In the genomic region with DNA sequence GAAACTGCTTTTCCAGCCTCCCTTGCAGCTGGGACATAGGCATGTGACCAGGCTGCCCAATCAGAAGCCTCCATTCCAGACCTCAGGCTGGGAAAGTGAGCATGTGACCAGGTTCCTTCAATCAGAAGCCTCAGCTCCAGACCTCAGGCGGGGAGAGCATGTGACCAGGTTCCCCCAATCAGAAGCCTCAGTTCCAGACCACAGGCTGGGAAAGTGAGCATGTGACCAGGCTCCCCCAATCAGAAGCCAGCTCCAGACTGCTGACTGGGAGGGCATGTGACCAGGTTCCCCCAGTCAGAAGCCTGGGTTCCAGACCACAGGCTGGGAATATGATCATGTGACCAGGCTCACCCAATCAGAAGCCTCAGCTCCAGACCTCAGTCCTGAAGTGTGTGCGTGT, we compare ENCODE assay signal across 10 cellular contexts. TPM values are rescaled to one million over a fixed set of nuclear protein-coding genes. Genes with fewer than 3 reads are reported as not detected.
A peak's percentile ranks its signal among the peaks of the same experiment; 100 is the strongest.
DNase-seq lines count a peak whose midpoint lies in the region; ATAC-seq lines count a peak whose summit lies in the region.
"Had no signal": no experiment of that assay in that cellular context is flagged by ENCODE, and none has a peak within 500 bp of the region (broad histone marks: within the 10 kb centered on the region; RNA-seq: fewer than 3 reads in every experiment).

No MANE protein-coding gene starts in this region.

- H3K27me3 ChIP-seq in CD4-positive, CD25-positive, alpha-beta regulatory T cell (ENCODE audit: control insufficient read depth, insufficient read depth, low read length), result no peaks in the 10 kb centered on the region
- H3K27me3 ChIP-seq in H7 (ENCODE audit: control insufficient read depth, insufficient read depth, low read length), result peaks cover 1% of the 10 kb centered on the region; the same call in 1 of the 2 replicates
- H3K27me3 ChIP-seq: Peyer's patch had no signal

- no peak overlapping the region for H3K4me3 ChIP-seq in CD4-positive, CD25-positive, alpha-beta regulatory T cell (ENCODE audit: low read depth, low read length)
- H3K4me3 ChIP-seq in H7 (ENCODE audit: insufficient read depth, low read depth, low read length), result no peak overlapping the region
- H3K4me3 ChIP-seq: dorsolateral prefrontal cortex, Peyer's patch, prostate gland had no signal

- no peaks in the 10 kb centered on the region for H3K9me3 Mint-ChIP-seq in CD4-positive, CD25-positive, alpha-beta regulatory T cell
- H3K9me3 Mint-ChIP-seq in activated naive CD8-positive, alpha-beta T cell treated with anti-CD3 and anti-CD28 coated beads, Interleukin-2, amount 10 ng/mL, durations not matched to agents 7 days and 5 days, result peaks cover 3% of the 10 kb centered on the region

- no peaks in the 10 kb centered on the region for H3K36me3 Mint-ChIP-seq in CD4-positive, CD25-positive, alpha-beta regulatory T cell
- peaks cover 5% of the 10 kb centered on the region for H3K36me3 Mint-ChIP-seq in activated naive CD8-positive, alpha-beta T cell treated with anti-CD3 and anti-CD28 coated beads, Interleukin-2, amount 10 ng/mL, durations not matched to agents 7 days and 5 days

- H3K27ac ChIP-seq in CD4-positive, CD25-positive, alpha-beta regulatory T cell (ENCODE audit: insufficient read depth, low read length, poor library complexity, severe bottlenecking), result peak overlapping the region; percentile 90
- H3K27ac ChIP-seq: dorsolateral prefrontal cortex, prostate gland had no signal

- DNase-seq in CD4-positive, CD25-positive, alpha-beta regulatory T cell, result peak in 1 of 3 donors; percentile 50
- DNase-seq in H7, result peak; percentile 48
- DNase-seq in activated naive CD8-positive, alpha-beta T cell treated with anti-CD3 and anti-CD28 coated beads, Interleukin-2, amount 10 ng/mL, durations not matched to agents 7 days and 5 days, result peak; percentile 60
- no peak for DNase-seq in HUDEP-2 (lab: John Stamatoyannopoulos, UW; ENCODE audit: unreplicated experiment in 76 of 76)
- DNase-seq in middle frontal gyrus (ENCODE audit: extremely low spot score, low spot score), result no peak
- DNase-seq: dorsolateral prefrontal cortex, NCI-H1092, Peyer's patch had no signal

- no peaks in the 10 kb centered on the region for H3K9me3 ChIP-seq in CD4-positive, CD25-positive, alpha-beta regulatory T cell (ENCODE audit: control insufficient read depth in 2 of 2, low read length in 2 of 2)
- H3K9me3 ChIP-seq: prostate gland had no signal

- H3K4me3 Mint-ChIP-seq in CD4-positive, CD25-positive, alpha-beta regulatory T cell, result peak overlapping the region in 1 of 4 donors; percentile 85
- H3K4me3 Mint-ChIP-seq in activated naive CD8-positive, alpha-beta T cell treated with anti-CD3 and anti-CD28 coated beads, Interleukin-2, amount 10 ng/mL, durations not matched to agents 7 days and 5 days, result peak overlapping the region; percentile 42

- peak overlapping the region; percentile 96 to 100 (median 99) for H3K27ac Mint-ChIP-seq in CD4-positive, CD25-positive, alpha-beta regulatory T cell
- H3K27ac Mint-ChIP-seq in activated naive CD8-positive, alpha-beta T cell treated with anti-CD3 and anti-CD28 coated beads, Interleukin-2, amount 10 ng/mL, durations not matched to agents 7 days and 5 days, result peak overlapping the region; percentile 89

- H3K4me1 Mint-ChIP-seq in CD4-positive, CD25-positive, alpha-beta regulatory T cell, result peaks cover 5 to 85% (median 43%) of the 10 kb centered on the region in 4 donors
- peaks cover 59% of the 10 kb centered on the region for H3K4me1 Mint-ChIP-seq in activated naive CD8-positive, alpha-beta T cell treated with anti-CD3 and anti-CD28 coated beads, Interleukin-2, amount 10 ng/mL, durations not matched to agents 7 days and 5 days

- H3K36me3 ChIP-seq in CD4-positive, CD25-positive, alpha-beta regulatory T cell (ENCODE audit: control insufficient read depth, insufficient read depth, low read length), result no peaks in the 10 kb centered on the region
- no peaks in the 10 kb centered on the region for H3K36me3 ChIP-seq in H7 (replicated peaks; ENCODE audit: control insufficient read depth, insufficient read depth, low read length)
- H3K36me3 ChIP-seq: Peyer's patch, prostate gland had no signal

- H3K27me3 Mint-ChIP-seq in CD4-positive, CD25-positive, alpha-beta regulatory T cell, result no peaks in the 10 kb centered on the region
- H3K27me3 Mint-ChIP-seq in activated naive CD8-positive, alpha-beta T cell treated with anti-CD3 and anti-CD28 coated beads, Interleukin-2, amount 10 ng/mL, durations not matched to agents 7 days and 5 days, result no peaks in the 10 kb centered on the region

- POLR2A ChIA-PET in activated naive CD8-positive, alpha-beta T cell treated with anti-CD3 and anti-CD28 coated beads, Interleukin-2, amount 10 ng/mL, durations not matched to agents 7 days and 5 days (lab: Charles Lee), result interaction anchor here (1.1 to 9.8 kb wide), 10 partner anchors 9 to 405 kb away, joined by 3 to 200 read pairs (median 12); a partner anchor contains a TSS

- peaks cover 53% of the 10 kb centered on the region for H3K4me1 ChIP-seq in CD4-positive, CD25-positive, alpha-beta regulatory T cell (ENCODE audit: control insufficient read depth, insufficient read depth, low read length, poor library complexity, severe bottlenecking)
- H3K4me1 ChIP-seq: prostate gland had no signal

- ATAC-seq in CD4-positive, CD25-positive, alpha-beta regulatory T cell (ENCODE audit: low read depth in 2 of 2), result no peak
- no peak for ATAC-seq in activated naive CD8-positive, alpha-beta T cell treated with anti-CD3 and anti-CD28 coated beads, Interleukin-2, amount 10 ng/mL, durations not matched to agents 7 days and 5 days (ENCODE audit: low read depth)
- no peak for ATAC-seq in HG03432 (IDR thresholded peaks at IDR 0.05; ENCODE audit: unreplicated experiment)

RNA-seq across cellular contexts. Expression of a gene that starts 11.7 kb away (rescaled TPM):
- 197 TPM for total RNA-seq in CD4-positive, CD25-positive, alpha-beta regulatory T cell
- polyA plus RNA-seq in CD4-positive, CD25-positive, alpha-beta regulatory T cell, result 100 to 1,000 TPM; 160 to 189 (median 163) TPM
- total RNA-seq in H7 (2014; rRNA removed; shearing (Covaris generic)), result 0.21 and 0.41 TPM in 2 replicates
- 100 to 1,000 TPM; 223 to 232 TPM for total RNA-seq in activated naive CD8-positive, alpha-beta T cell treated with anti-CD3 and anti-CD28 coated beads, Interleukin-2, amount 10 ng/mL, durations not matched to agents 7 days and 5 days

RNA-seq across cellular contexts. Expression of a gene that starts 26.6 kb away (rescaled TPM):
- 13.6 TPM for total RNA-seq in CD4-positive, CD25-positive, alpha-beta regulatory T cell
- 1 to 10 TPM; 1.6 to 2.4 (median 2.1) TPM for polyA plus RNA-seq in CD4-positive, CD25-positive, alpha-beta regulatory T cell
- 4.9 and 5.4 TPM in 2 replicates for total RNA-seq in H7 (2014; rRNA removed; shearing (Covaris generic))
- total RNA-seq in activated naive CD8-positive, alpha-beta T cell treated with anti-CD3 and anti-CD28 coated beads, Interleukin-2, amount 10 ng/mL, durations not matched to agents 7 days and 5 days, result 10 to 100 TPM; 15.2 to 15.7 TPM

RNA-seq across cellular contexts. Expression of a gene that starts 50.8 kb away (rescaled TPM):
- 4.3 TPM for total RNA-seq in CD4-positive, CD25-positive, alpha-beta regulatory T cell
- 1 to 10 TPM; 2.5 to 4.4 (median 3.6) TPM for polyA plus RNA-seq in CD4-positive, CD25-positive, alpha-beta regulatory T cell
- total RNA-seq in H7 (2014; rRNA removed; shearing (Covaris generic)), result 0.21 TPM in 1 of 2 replicates, not detected in the other
- total RNA-seq in activated naive CD8-positive, alpha-beta T cell treated with anti-CD3 and anti-CD28 coated beads, Interleukin-2, amount 10 ng/mL, durations not matched to agents 7 days and 5 days, result 10 to 100 TPM; 10.1 to 11.3 TPM
- total RNA-seq: Peyer's patch had no signal

RNA-seq across cellular contexts. Expression of a gene that starts 51.9 kb away (rescaled TPM):
- 1.5 TPM for total RNA-seq in CD4-positive, CD25-positive, alpha-beta regulatory T cell
- under 1 TPM; 0.10 to 0.18 (median 0.14) TPM for polyA plus RNA-seq in CD4-positive, CD25-positive, alpha-beta regulatory T cell
- not detected in 2 replicates for total RNA-seq in H7 (2014; rRNA removed; shearing (Covaris generic))
- 1 to 10 TPM; 1.8 to 2.2 TPM for total RNA-seq in activated naive CD8-positive, alpha-beta T cell treated with anti-CD3 and anti-CD28 coated beads, Interleukin-2, amount 10 ng/mL, durations not matched to agents 7 days and 5 days
- total RNA-seq: dorsolateral prefrontal cortex had no signal

Comparison
In these comparisons a context has a peak if more than half of its experiments do, and no peak if none do; other contexts are left out.
1. DNase-seq: peak in H7 (single experiment) and activated naive CD8-positive, alpha-beta T cell treated with anti-CD3 and anti-CD28 coated beads, Interleukin-2, amount 10 ng/mL, durations not matched to agents 7 days and 5 days (single experiment); none in HUDEP-2 (0 of 76) and middle frontal gyrus (single experiment).
2. RNA of a gene that starts 11.7 kb away (total RNA-seq): 223 to 232 TPM in activated naive CD8-positive, alpha-beta T cell treated with anti-CD3 and anti-CD28 coated beads, Interleukin-2, amount 10 ng/mL, durations not matched to agents 7 days and 5 days and 197 TPM in CD4-positive, CD25-positive, alpha-beta regulatory T cell (single experiment); 0.21 to 0.41 TPM in H7; every median in the first group is over 100 times any median in the second.